ENCODE assay signal across 8 cellular contexts in genomic region chr13:113758651-113759524, GRCh38. TPM values are rescaled to one million over a fixed set of nuclear protein-coding genes. Genes with fewer than 3 reads are reported as not detected.
DNase-seq lines count a peak whose midpoint lies in the region; ATAC-seq and TF ChIP-seq lines count a peak whose summit lies in the region.

TSS of gene TMEM255B (plus strand) at chr13:113759226. CDS start at chr13:113759270, 44 bp downstream.

- H3K27me3 Mint-ChIP-seq in natural killer cell treated with Interleukin-12 subunit alpha and Interleukin-12 subunit beta and Interleukin-15 and Interleukin-18, amount 100 ng/mL, for 72 hours: peaks cover 48 to 60% of the 10 kb centered on the region in 2 donors

- H3K4me3 ChIP-seq in BE2C (ENCODE audit: low read depth, low read length) (peak within 1 kb of the TSS; percentile 66), HUES48 (ENCODE audit: low read depth, low read length) (peak within 1 kb of the TSS; percentile 73), RWPE2 (ENCODE audit: severe bottlenecking) (peak within 1 kb of the TSS; percentile 76), fibroblast of pulmonary artery (replicated peaks; ENCODE audit: low read depth, low read length) (peak within 1 kb of the TSS; percentile 70)

- H3K27ac Mint-ChIP-seq in natural killer cell treated with Interleukin-12 subunit alpha and Interleukin-12 subunit beta and Interleukin-15 and Interleukin-18, amount 100 ng/mL, for 72 hours: no peak within 1 kb of the TSS

- peaks cover 13 to 18% of the 10 kb centered on the region in 2 donors for H3K4me1 Mint-ChIP-seq in natural killer cell treated with Interleukin-12 subunit alpha and Interleukin-12 subunit beta and Interleukin-15 and Interleukin-18, amount 100 ng/mL, for 72 hours (ENCODE audit: low read depth in 2 of 2)

- no peaks in the 10 kb centered on the region for H3K36me3 Mint-ChIP-seq in natural killer cell treated with Interleukin-12 subunit alpha and Interleukin-12 subunit beta and Interleukin-15 and Interleukin-18, amount 100 ng/mL, for 72 hours

- H3K36me3 ChIP-seq in BE2C: no peaks in the 10 kb centered on the region
- H3K36me3 ChIP-seq in HUES48 (ENCODE audit: control insufficient read depth, insufficient read depth, low read length): no peaks in the 10 kb centered on the region
- no peaks in the 10 kb centered on the region for H3K36me3 ChIP-seq in RWPE2 (ENCODE audit: low read depth)

- peak within 1 kb of the TSS; percentile 93 for H3K4me3 Mint-ChIP-seq in natural killer cell treated with Interleukin-12 subunit alpha and Interleukin-12 subunit beta and Interleukin-15 and Interleukin-18, amount 100 ng/mL, for 72 hours

- peaks cover 4% of the 10 kb centered on the region for H3K4me1 ChIP-seq in BE2C
- 0 out of 2 replicates have a peak, but pooled peaks cover 6% of the 10 kb centered on the region for H3K4me1 ChIP-seq in HUES48 (ENCODE audit: control insufficient read depth, insufficient read depth, low read length)
- peaks cover 7% of the 10 kb centered on the region for H3K4me1 ChIP-seq in RWPE2 (ENCODE audit: insufficient read depth, poor library complexity, severe bottlenecking)

- no peak within 1 kb of the TSS for H3K27ac ChIP-seq in HUES48 (ENCODE audit: low read depth, low read length)
- H3K27ac ChIP-seq in RWPE2 (ENCODE audit: poor library complexity, severe bottlenecking): peak within 1 kb of the TSS; percentile 3

- DNase-seq in BE2C (peak; percentile 90), RWPE2 (ENCODE audit: low spot score) (no peak), fibroblast of pulmonary artery (ENCODE audit: low read depth) (peak; percentile 70)
- DNase-seq in activated effector memory CD4-positive, alpha-beta T cell treated with Interleukin-2 at 50 U/mL for 16 hours: peak; percentile 72
- no peak for DNase-seq in natural killer cell treated with Interleukin-12 subunit alpha and Interleukin-12 subunit beta and Interleukin-15 and Interleukin-18, amount 100 ng/mL, for 72 hours (ENCODE audit: low spot score)
- peak; percentile 29 to 79 (median 66) for DNase-seq in stimulated activated naive CD4-positive, alpha-beta T cell (lab: John Stamatoyannopoulos, UW)

- no peak within 1 kb of the TSS for H3K9ac ChIP-seq in HUES48 (ENCODE audit: low read depth, low read length)

- ATAC-seq in GM19452 (IDR thresholded peaks at IDR 0.05; ENCODE audit: unreplicated experiment): peak; percentile 80
- peak; percentile 94 for ATAC-seq in RWPE2 (ENCODE audit: low read depth)
- peak; percentile 94 to 96 for ATAC-seq in natural killer cell treated with Interleukin-12 subunit alpha and Interleukin-12 subunit beta and Interleukin-15 and Interleukin-18, amount 100 ng/mL, for 72 hours

- H3K9me3 ChIP-seq in BE2C (no peaks in the 10 kb centered on the region), HUES48 (ENCODE audit: control insufficient read depth, insufficient read depth, low read length) (no peaks in the 10 kb centered on the region), RWPE2 (ENCODE audit: severe bottlenecking) (no peaks in the 10 kb centered on the region)

- H3K27me3 ChIP-seq in BE2C (peaks cover 27% of the 10 kb centered on the region), HUES48 (ENCODE audit: control insufficient read depth, insufficient read depth, low read length) (peaks cover 43% of the 10 kb centered on the region), RWPE2 (ENCODE audit: insufficient read depth, poor library complexity, severe bottlenecking) (no peaks in the 10 kb centered on the region)

- TF ChIP-seq CTCF in BE2C (IDR thresholded peaks at IDR 0.05; ENCODE audit: low read depth, low read length) (peak; percentile 19), RWPE2 (IDR thresholded peaks at IDR 0.05; ENCODE audit: poor library complexity, severe bottlenecking) (peak; percentile 49), fibroblast of pulmonary artery (IDR thresholded peaks at IDR 0.05; ENCODE audit: low read length, missing control alignments) (no peak)

- H3K9me3 Mint-ChIP-seq in natural killer cell treated with Interleukin-12 subunit alpha and Interleukin-12 subunit beta and Interleukin-15 and Interleukin-18, amount 100 ng/mL, for 72 hours: no peaks in the 10 kb centered on the region

RNA-seq across cellular contexts. Expression of gene TMEM255B, which starts in this region (rescaled TPM):
- 0.14 TPM for polyA plus RNA-seq in BE2C (2012; ENCODE audit: insufficient read depth, insufficient read length, low read depth)
- 1 to 10 TPM; 1.3 to 2.2 TPM for total RNA-seq in natural killer cell treated with Interleukin-12 subunit alpha and Interleukin-12 subunit beta and Interleukin-15 and Interleukin-18, amount 100 ng/mL, for 72 hours

Comparison
In these comparisons a context has a peak if more than half of its experiments do, and no peak if none do; other contexts are left out.
1. DNase-seq: peak in BE2C (single experiment), activated effector memory CD4-positive, alpha-beta T cell treated with Interleukin-2 at 50 U/mL for 16 hours (single experiment), fibroblast of pulmonary artery (single experiment) and stimulated activated naive CD4-positive, alpha-beta T cell (6 of 6); none in RWPE2 (single experiment) and natural killer cell treated with Interleukin-12 subunit alpha and Interleukin-12 subunit beta and Interleukin-15 and Interleukin-18, amount 100 ng/mL, for 72 hours (single experiment).
2. Peak in every context shown above with its lines, with median percentiles within 50 percentile points of each other: H3K4me3 ChIP-seq and ATAC-seq.